Comparison of ENCODE assay signal across 19 cellular contexts in the genomic region with DNA sequence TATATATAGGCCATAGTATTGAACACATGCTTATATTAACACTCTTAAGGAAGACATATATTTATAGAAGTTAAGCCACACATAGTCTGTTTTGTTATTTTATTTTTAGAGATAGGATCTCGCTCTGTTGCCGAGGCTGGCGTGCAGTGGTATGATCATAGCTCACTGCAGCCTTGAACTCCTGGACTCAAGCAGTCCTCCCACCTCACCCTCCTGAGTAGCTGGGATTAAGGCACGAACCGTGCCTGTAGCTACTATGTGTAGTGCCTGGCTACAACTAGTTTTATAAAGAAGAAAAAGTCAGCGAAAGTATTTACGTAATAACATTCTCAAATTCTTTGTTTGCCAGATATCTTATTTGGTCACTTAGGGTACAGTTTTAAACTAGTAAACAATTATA. TPM values are rescaled to one million over a fixed set of nuclear protein-coding genes. Genes with fewer than 3 reads are reported as not detected.
DNase-seq lines count a peak whose midpoint lies in the region; ATAC-seq and TF ChIP-seq lines count a peak whose summit lies in the region.
"Had no signal": no experiment of that assay in that cellular context is flagged by ENCODE, and none has a peak within 500 bp of the region (broad histone marks: within the 10 kb centered on the region; RNA-seq: fewer than 3 reads in every experiment).

No MANE protein-coding gene starts in this region.

- no peaks in the 10 kb centered on the region for H3K36me3 Mint-ChIP-seq in activated CD4-positive, alpha-beta memory T cell treated with anti-CD3 and anti-CD28 coated beads for 36 hours
- no peaks in the 10 kb centered on the region for H3K36me3 Mint-ChIP-seq in activated CD4-positive, alpha-beta memory T cell treated with anti-CD3 and anti-CD28 coated beads, Interleukin-2, amount 10 ng/mL, durations not matched to agents 7 days and 5 days (ENCODE audit: low read depth)
- H3K36me3 Mint-ChIP-seq: CD4-positive, alpha-beta memory T cell had no signal

- H3K9me3 Mint-ChIP-seq in activated CD4-positive, alpha-beta memory T cell treated with anti-CD3 and anti-CD28 coated beads for 36 hours, result no peaks in the 10 kb centered on the region
- no peaks in the 10 kb centered on the region for H3K9me3 Mint-ChIP-seq in activated CD4-positive, alpha-beta memory T cell treated with anti-CD3 and anti-CD28 coated beads, Interleukin-2, amount 10 ng/mL, durations not matched to agents 7 days and 5 days
- H3K9me3 Mint-ChIP-seq: CD4-positive, alpha-beta memory T cell; HFFc6 had no signal

- peaks cover 42% of the 10 kb centered on the region for H3K4me1 Mint-ChIP-seq in activated CD4-positive, alpha-beta memory T cell treated with anti-CD3 and anti-CD28 coated beads for 36 hours (ENCODE audit: low read depth)
- H3K4me1 Mint-ChIP-seq in activated CD4-positive, alpha-beta memory T cell treated with anti-CD3 and anti-CD28 coated beads, Interleukin-2, amount 10 ng/mL, durations not matched to agents 7 days and 5 days, result peaks cover 44% of the 10 kb centered on the region

- no peak overlapping the region for H3K27ac ChIP-seq in upper lobe of right lung
- H3K27ac ChIP-seq: 22Rv1, A549, C4-2B had no signal

- no peak for TF ChIP-seq CTCF in upper lobe of right lung (IDR thresholded peaks at IDR 0.05)

- ATAC-seq in Right ventricle myocardium inferior (no peak), upper lobe of right lung (no peak), HG02938 (IDR thresholded peaks at IDR 0.05; ENCODE audit: unreplicated experiment) (no peak)
- ATAC-seq: A549, HCT116 had no signal

- H3K4me3 Mint-ChIP-seq in activated CD4-positive, alpha-beta memory T cell treated with anti-CD3 and anti-CD28 coated beads for 36 hours, result no peak overlapping the region
- H3K4me3 Mint-ChIP-seq in activated CD4-positive, alpha-beta memory T cell treated with anti-CD3 and anti-CD28 coated beads, Interleukin-2, amount 10 ng/mL, durations not matched to agents 7 days and 5 days, result no peak overlapping the region
- H3K4me3 Mint-ChIP-seq: CD4-positive, alpha-beta memory T cell; HFFc6 had no signal

- intact Hi-C loops in activated CD4-positive, alpha-beta memory T cell treated with anti-CD3 and anti-CD28 coated beads for 36 hours (cut with micrococcal nuclease), result no loop called here
- intact Hi-C loops in cardiac septum (cut with DNase I) (no loop called here), Right ventricle myocardium inferior (cut with DNase I) (no loop called here), posterior vena cava (cut with DNase I) (no loop called here), upper lobe of right lung (cut with DNase I) (no loop called here)

- no peaks in the 10 kb centered on the region for H3K9me3 ChIP-seq in upper lobe of right lung
- H3K9me3 ChIP-seq: A549 had no signal

- POLR2A ChIA-PET in activated CD4-positive, alpha-beta memory T cell treated with anti-CD3 and anti-CD28 coated beads for 36 hours (lab: Charles Lee), result no interaction called here
- POLR2A ChIA-PET in activated CD4-positive, alpha-beta memory T cell treated with anti-CD3 and anti-CD28 coated beads, Interleukin-2, amount 10 ng/mL, durations not matched to agents 7 days and 5 days (lab: Charles Lee), result no interaction called here

- peak overlapping the region; percentile 45 for H3K27ac Mint-ChIP-seq in activated CD4-positive, alpha-beta memory T cell treated with anti-CD3 and anti-CD28 coated beads for 36 hours
- H3K27ac Mint-ChIP-seq in activated CD4-positive, alpha-beta memory T cell treated with anti-CD3 and anti-CD28 coated beads, Interleukin-2, amount 10 ng/mL, durations not matched to agents 7 days and 5 days, result no peak overlapping the region
- H3K27ac Mint-ChIP-seq: HFFc6 had no signal

- CTCF ChIA-PET in activated CD4-positive, alpha-beta memory T cell treated with anti-CD3 and anti-CD28 coated beads for 36 hours (lab: Charles Lee), result no interaction called here
- CTCF ChIA-PET in activated CD4-positive, alpha-beta memory T cell treated with anti-CD3 and anti-CD28 coated beads, Interleukin-2, amount 10 ng/mL, durations not matched to agents 7 days and 5 days (lab: Charles Lee), result no interaction called here

- no peaks in the 10 kb centered on the region for H3K36me3 ChIP-seq in upper lobe of right lung

- H3K4me1 ChIP-seq in upper lobe of right lung, result peaks cover 20% of the 10 kb centered on the region

- no peak overlapping the region for H3K4me3 ChIP-seq in upper lobe of right lung
- H3K4me3 ChIP-seq: A549 had no signal

- no peaks in the 10 kb centered on the region for H3K27me3 ChIP-seq in upper lobe of right lung

- no peaks in the 10 kb centered on the region for H3K27me3 Mint-ChIP-seq in activated CD4-positive, alpha-beta memory T cell treated with anti-CD3 and anti-CD28 coated beads for 36 hours
- no peaks in the 10 kb centered on the region for H3K27me3 Mint-ChIP-seq in activated CD4-positive, alpha-beta memory T cell treated with anti-CD3 and anti-CD28 coated beads, Interleukin-2, amount 10 ng/mL, durations not matched to agents 7 days and 5 days
- H3K27me3 Mint-ChIP-seq: CD4-positive, alpha-beta memory T cell had no signal

- no peak for DNase-seq in activated CD4-positive, alpha-beta memory T cell treated with anti-CD3 and anti-CD28 coated beads for 36 hours
- no peak for DNase-seq in activated CD4-positive, alpha-beta memory T cell treated with anti-CD3 and anti-CD28 coated beads, Interleukin-2, amount 10 ng/mL, durations not matched to agents 7 days and 5 days
- DNase-seq in cardiac septum (ENCODE audit: low spot score) (peak; percentile 4), Right ventricle myocardium inferior (ENCODE audit: missing footprints) (no peak), posterior vena cava (ENCODE audit: low spot score) (peak; percentile 17), upper lobe of right lung (peak; percentile 5), T-helper 9 cell (no peak)
- DNase-seq: AML-193; CD4-positive, alpha-beta memory T cell; DMS79 treated with DMSO at 0.1 percent for 48 hours; GF-D8; GOT3; H7; HFFc6 had no signal

RNA-seq across cellular contexts. Expression of a gene that starts 5.6 kb away (rescaled TPM):
- total RNA-seq in activated CD4-positive, alpha-beta memory T cell treated with anti-CD3 and anti-CD28 coated beads for 36 hours, result 100 to 1,000 TPM; 461 to 471 TPM
- total RNA-seq in activated CD4-positive, alpha-beta memory T cell treated with anti-CD3 and anti-CD28 coated beads, Interleukin-2, amount 10 ng/mL, durations not matched to agents 7 days and 5 days, result 100 to 1,000 TPM; 400 to 407 TPM
- total RNA-seq in cardiac septum (12.0 TPM), Right ventricle myocardium inferior (36.4 TPM), posterior vena cava (10 to 100 TPM; 22.8 to 38.7 TPM), upper lobe of right lung (56.3 TPM)

RNA-seq across cellular contexts. Expression of a gene that starts 20.7 kb away (rescaled TPM):
- total RNA-seq in activated CD4-positive, alpha-beta memory T cell treated with anti-CD3 and anti-CD28 coated beads for 36 hours, result 1 to 10 TPM; 1.4 to 2.0 TPM
- 1 to 10 TPM; 1.8 to 2.4 TPM for total RNA-seq in activated CD4-positive, alpha-beta memory T cell treated with anti-CD3 and anti-CD28 coated beads, Interleukin-2, amount 10 ng/mL, durations not matched to agents 7 days and 5 days
- total RNA-seq in cardiac septum, result 0.54 TPM
- 13.1 TPM for total RNA-seq in Right ventricle myocardium inferior
- total RNA-seq in posterior vena cava, result 1 to 10 TPM; 1.1 to 1.9 TPM
- total RNA-seq in upper lobe of right lung, result 2.6 TPM

RNA-seq across cellular contexts. Expression of a gene that starts 37.4 kb away (rescaled TPM):
- total RNA-seq in activated CD4-positive, alpha-beta memory T cell treated with anti-CD3 and anti-CD28 coated beads for 36 hours, result under 1 TPM in 1 of 2 experiments, not detected in 1; 0.19 TPM
- total RNA-seq in activated CD4-positive, alpha-beta memory T cell treated with anti-CD3 and anti-CD28 coated beads, Interleukin-2, amount 10 ng/mL, durations not matched to agents 7 days and 5 days, result not detected
- not detected for total RNA-seq in cardiac septum
- not detected for total RNA-seq in Right ventricle myocardium inferior
- not detected for total RNA-seq in posterior vena cava
- not detected for total RNA-seq in upper lobe of right lung
- total RNA-seq: H7 had no signal

Comparison
In these comparisons a context has a peak if more than half of its experiments do, and no peak if none do; other contexts are left out.
1. DNase-seq: peak in cardiac septum (single experiment), posterior vena cava (single experiment) and upper lobe of right lung (single experiment); none in activated CD4-positive, alpha-beta memory T cell treated with anti-CD3 and anti-CD28 coated beads for 36 hours (single experiment), activated CD4-positive, alpha-beta memory T cell treated with anti-CD3 and anti-CD28 coated beads, Interleukin-2, amount 10 ng/mL, durations not matched to agents 7 days and 5 days (single experiment), Right ventricle myocardium inferior (single experiment) and T-helper 9 cell (single experiment).